In genomic region chr17:17072546-17072945, GRCh38 we compare ENCODE assay signal across 22 cellular contexts. TPM values are rescaled to one million over a fixed set of nuclear protein-coding genes. Genes with fewer than 3 reads are reported as not detected.
A peak's percentile ranks its signal among the peaks of the same experiment; 100 is the strongest.
DNase-seq lines count a peak whose midpoint lies in the region; ATAC-seq, FAIRE-seq and TF ChIP-seq lines count a peak whose summit lies in the region.
"Had no signal": no experiment of that assay in that cellular context is flagged by ENCODE, and none has a peak within 500 bp of the region (broad histone marks: within the 10 kb centered on the region; RNA-seq: fewer than 3 reads in every experiment).

No MANE protein-coding gene starts in this region.

- FAIRE-seq in kidney (lab: Jason Lieb, UNC) = no peak
- FAIRE-seq: A204.1, frontal cortex, small intestine had no signal

- H3K4me1 ChIP-seq in kidney (ENCODE audit: control insufficient read depth in 1 of 2, insufficient read depth in 1 of 2, low read depth in 1 of 2, low read length in 2 of 2) = peaks cover 45 to 48% of the 10 kb centered on the region in 2 donors

- peak; percentile 14 for DNase-seq in activated effector memory CD4-positive, alpha-beta T cell treated with anti-CD3 and anti-CD28 coated beads, Interleukin-2, amount 50 U/mL, for 16 hours
- DNase-seq in activated effector memory CD4-positive, alpha-beta T cell treated with Interleukin-2 at 50 U/mL for 16 hours = no peak
- no peak for DNase-seq in RWPE1 (ENCODE audit: low spot score)
- DNase-seq in kidney = peak; percentile 31
- DNase-seq in stimulated activated effector memory CD8-positive, alpha-beta T cell treated with anti-CD3 and anti-CD28 coated beads, Interleukin-12 subunit alpha, Interleukin-12 subunit beta, amount 100 ng/mL, for 72 hours (ENCODE audit: low spot score in 2 of 2) = no peak
- DNase-seq in NCI-H69 (lab: John Stamatoyannopoulos, UW) = no peak
- DNase-seq in cortex of kidney (lab: John Stamatoyannopoulos, UW) = no peak
- DNase-seq: activated CD4-positive, CD25-positive, alpha-beta regulatory T cell treated with anti-CD3 and anti-CD28 coated beads, Interleukin-2, amount 50 U/mL, for 72 hours; activated CD8-positive, alpha-beta memory T cell treated with anti-CD3 and anti-CD28 coated beads, Interleukin-2, amount 10 ng/mL, durations not matched to agents 7 days and 5 days; activated gamma-delta T cell treated with Interleukin-2 at 50 U/mL for 16 hours; C1 segment of cervical spinal cord; KG1; NCI-H1048; NCI-H2081 treated with DMSO at 0.1 percent for 48 hours; NCI-H526; small intestine; stimulated activated CD8-positive, alpha-beta memory T cell treated with anti-CD3 and anti-CD28 coated beads, Interleukin-4, amount 100 ng/mL, for 48 hours; T1000 had no signal

- H3K4me1 Mint-ChIP-seq in stimulated activated effector memory CD8-positive, alpha-beta T cell treated with anti-CD3 and anti-CD28 coated beads, Interleukin-12 subunit alpha, Interleukin-12 subunit beta, amount 100 ng/mL, for 72 hours = peaks cover 81% of the 10 kb centered on the region

- intact Hi-C loops in kidney (cut with DNase I) = no loop called here

- H3K9ac ChIP-seq in kidney (ENCODE audit: low read length in 2 of 2) = no peak overlapping the region

- H3K27ac Mint-ChIP-seq in stimulated activated effector memory CD8-positive, alpha-beta T cell treated with anti-CD3 and anti-CD28 coated beads, Interleukin-12 subunit alpha, Interleukin-12 subunit beta, amount 100 ng/mL, for 72 hours = peak overlapping the region; percentile 21
- H3K27ac Mint-ChIP-seq: activated CD8-positive, alpha-beta memory T cell treated with anti-CD3 and anti-CD28 coated beads, Interleukin-2, amount 10 ng/mL, durations not matched to agents 7 days and 5 days had no signal

- H3K27ac ChIP-seq in RWPE1 (peak overlapping the region; percentile 88), kidney (ENCODE audit: low read depth in 2 of 2, low read length in 2 of 2) (no peak overlapping the region)
- H3K27ac ChIP-seq: suprapubic skin had no signal

- H3K4me3 ChIP-seq in kidney (ENCODE audit: low read length in 2 of 2) = no peak overlapping the region
- H3K4me3 ChIP-seq: suprapubic skin had no signal

- H3K36me3 ChIP-seq in kidney (ENCODE audit: control insufficient read depth in 1 of 2, insufficient read depth in 2 of 2, low read length in 2 of 2) = peaks cover 2 to 8% of the 10 kb centered on the region in 2 donors

- CTCF ChIA-PET in RWPE1 (lab: Yijun Ruan, JAX) = interaction anchor here (0.6 kb wide), 2 partner anchors 49 to 81 kb away, joined by 3 to 7 read pairs; no protein-coding TSS in a partner anchor

- H3K4me3 Mint-ChIP-seq in stimulated activated effector memory CD8-positive, alpha-beta T cell treated with anti-CD3 and anti-CD28 coated beads, Interleukin-12 subunit alpha, Interleukin-12 subunit beta, amount 100 ng/mL, for 72 hours = no peak overlapping the region
- H3K4me3 Mint-ChIP-seq: activated CD8-positive, alpha-beta memory T cell treated with anti-CD3 and anti-CD28 coated beads, Interleukin-2, amount 10 ng/mL, durations not matched to agents 7 days and 5 days had no signal

- peaks cover 31% of the 10 kb centered on the region for H3K36me3 Mint-ChIP-seq in stimulated activated effector memory CD8-positive, alpha-beta T cell treated with anti-CD3 and anti-CD28 coated beads, Interleukin-12 subunit alpha, Interleukin-12 subunit beta, amount 100 ng/mL, for 72 hours

- no peaks in the 10 kb centered on the region for H3K9me3 Mint-ChIP-seq in stimulated activated effector memory CD8-positive, alpha-beta T cell treated with anti-CD3 and anti-CD28 coated beads, Interleukin-12 subunit alpha, Interleukin-12 subunit beta, amount 100 ng/mL, for 72 hours

- H3K9me3 ChIP-seq in kidney (ENCODE audit: control insufficient read depth in 1 of 2, low read length in 2 of 2) = no peaks in the 10 kb centered on the region
- H3K9me3 ChIP-seq: suprapubic skin had no signal

- POLR2A ChIA-PET in RWPE1 (lab: Yijun Ruan, JAX; ENCODE audit: low non-redundant PET) = no interaction called here

- ATAC-seq in stimulated activated effector memory CD8-positive, alpha-beta T cell treated with anti-CD3 and anti-CD28 coated beads, Interleukin-12 subunit alpha, Interleukin-12 subunit beta, amount 100 ng/mL, for 72 hours = no peak
- no peak for ATAC-seq in GM21737 (IDR thresholded peaks at IDR 0.05; ENCODE audit: unreplicated experiment)
- ATAC-seq: activated CD8-positive, alpha-beta memory T cell treated with anti-CD3 and anti-CD28 coated beads, Interleukin-2, amount 10 ng/mL, durations not matched to agents 7 days and 5 days had no signal

- no peak for TF ChIP-seq CTCF in RWPE1 (conservative IDR thresholded peaks at IDR 0.05; ENCODE audit: low read depth)
- no peak for TF ChIP-seq CTCF in kidney (IDR thresholded peaks at IDR 0.05; ENCODE audit: borderline replicate concordance, extremely low read depth, insufficient read depth)

RNA-seq across cellular contexts. Expression of gene MPRIP, which starts 30.3 kb away (rescaled TPM):
- 250 TPM for total RNA-seq in kidney
- polyA plus RNA-seq in kidney (ENCODE audit: insufficient read depth, low read depth, low replicate concordance) = 120 TPM

Comparison
In these comparisons a context has a peak if more than half of its experiments do, and no peak if none do; other contexts are left out.
1. DNase-seq: peak in activated effector memory CD4-positive, alpha-beta T cell treated with anti-CD3 and anti-CD28 coated beads, Interleukin-2, amount 50 U/mL, for 16 hours (single experiment) and kidney (single experiment); none in activated effector memory CD4-positive, alpha-beta T cell treated with Interleukin-2 at 50 U/mL for 16 hours (single experiment), RWPE1 (single experiment), stimulated activated effector memory CD8-positive, alpha-beta T cell treated with anti-CD3 and anti-CD28 coated beads, Interleukin-12 subunit alpha, Interleukin-12 subunit beta, amount 100 ng/mL, for 72 hours (0 of 2), NCI-H69 (single experiment) and cortex of kidney (single experiment).